In genomic region chr2:239225456-239225855, GRCh38 we compare ENCODE assay signal across 11 cellular contexts.
DNase-seq lines count a peak whose midpoint lies in the region; ATAC-seq and TF ChIP-seq lines count a peak whose summit lies in the region.
"Had no signal": no experiment of that assay in that cellular context is flagged by ENCODE, and none has a peak within 500 bp of the region (broad histone marks: within the 10 kb centered on the region; RNA-seq: fewer than 3 reads in every experiment).

No MANE protein-coding gene starts in this region.

- H3K4me2 ChIP-seq in BLaER1 treated with 17β-estradiol and CSF1 and Interleukin-3, amounts not matched to agents 10 nM and 100 nM: peak overlapping the region; percentile 51 to 95 (median 77)

- no peak overlapping the region for H3K4me3 Mint-ChIP-seq in activated CD8-positive, alpha-beta memory T cell treated with anti-CD3 and anti-CD28 coated beads, Interleukin-2, amount 10 ng/mL, durations not matched to agents 7 days and 5 days

- TF ChIP-seq CTCF in esophagus muscularis mucosa (IDR thresholded peaks at IDR 0.05): no peak

- H3K36me3 ChIP-seq in BLaER1 treated with 17β-estradiol and CSF1 and Interleukin-3, amounts not matched to agents 10 nM and 100 nM: 0 out of 22 replicates have a peak, but pooled peaks cover 0 to under 1% (median 0%) of the 10 kb centered on the region in 11 experiments
- no peaks in the 10 kb centered on the region for H3K36me3 ChIP-seq in esophagus muscularis mucosa

- no peaks in the 10 kb centered on the region for H3K27me3 ChIP-seq in BLaER1 treated with 17β-estradiol and CSF1 and Interleukin-3, amounts not matched to agents 10 nM and 100 nM
- no peaks in the 10 kb centered on the region for H3K27me3 ChIP-seq in esophagus muscularis mucosa

- peaks cover 0 to 6% (median 0%) of the 10 kb centered on the region in 11 experiments; a peak in 2 of 22 replicates for H3K9me3 ChIP-seq in BLaER1 treated with 17β-estradiol and CSF1 and Interleukin-3, amounts not matched to agents 10 nM and 100 nM (replicated peaks in 1 of 11)
- H3K9me3 ChIP-seq in esophagus muscularis mucosa: no peaks in the 10 kb centered on the region

- no peak overlapping the region for H3K27ac Mint-ChIP-seq in activated CD8-positive, alpha-beta memory T cell treated with anti-CD3 and anti-CD28 coated beads, Interleukin-2, amount 10 ng/mL, durations not matched to agents 7 days and 5 days
- H3K27ac Mint-ChIP-seq: progenitor cell of endocrine pancreas had no signal

- 58% methylated on average over 12 of the region's 12 CpGs for WGBS in esophagus muscularis mucosa

- no peak for ATAC-seq in activated CD8-positive, alpha-beta memory T cell treated with anti-CD3 and anti-CD28 coated beads, Interleukin-2, amount 10 ng/mL, durations not matched to agents 7 days and 5 days
- no peak for ATAC-seq in GM18519 (IDR thresholded peaks at IDR 0.05; ENCODE audit: low FRiP score, unreplicated experiment)

- intact Hi-C loops in esophagus muscularis mucosa (cut with DNase I): no loop called here
- intact Hi-C loops in posterior vena cava (cut with DNase I): loop anchor here in 1 of 2 donors (10.0 kb wide), 1 partner anchor 99 kb away; no protein-coding TSS in a partner anchor

- H3K9ac ChIP-seq in BLaER1 treated with 17β-estradiol and CSF1 and Interleukin-3, amounts not matched to agents 10 nM and 100 nM: peak overlapping the region in 10 of 11 experiments; percentile 5 to 66 (median 46); a peak in 14 of 22 replicates

- TF ChIP-seq EP300 in esophagus muscularis mucosa (IDR thresholded peaks at IDR 0.05): no peak

- DNase-seq in NCI-H345 treated with DMSO at 0.1 percent for 48 hours (lab: John Stamatoyannopoulos, UW; ENCODE audit: unreplicated experiment): peak; percentile 77
- no peak for DNase-seq in esophagus muscularis mucosa (ENCODE audit: extremely low spot score)
- peak; percentile 64 for DNase-seq in posterior vena cava (ENCODE audit: low spot score)
- no peak for DNase-seq in activated CD8-positive, alpha-beta memory T cell treated with anti-CD3 and anti-CD28 coated beads, Interleukin-2, amount 10 ng/mL, durations not matched to agents 7 days and 5 days
- no peak for DNase-seq in hepatic stellate cell (ENCODE audit: low spot score)
- DNase-seq in NK-92 (lab: John Stamatoyannopoulos, UW; ENCODE audit: unreplicated experiment): no peak
- DNase-seq: amygdala, DMS79 treated with DMSO at 0.1 percent for 48 hours had no signal

- H3K36me3 Mint-ChIP-seq in activated CD8-positive, alpha-beta memory T cell treated with anti-CD3 and anti-CD28 coated beads, Interleukin-2, amount 10 ng/mL, durations not matched to agents 7 days and 5 days: no peaks in the 10 kb centered on the region

- peaks cover 0 to 100% (median 0%) of the 10 kb centered on the region in 11 experiments; a peak in 9 of 22 replicates for H4K20me1 ChIP-seq in BLaER1 treated with 17β-estradiol and CSF1 and Interleukin-3, amounts not matched to agents 10 nM and 100 nM

- H3K9me3 Mint-ChIP-seq in activated CD8-positive, alpha-beta memory T cell treated with anti-CD3 and anti-CD28 coated beads, Interleukin-2, amount 10 ng/mL, durations not matched to agents 7 days and 5 days (ENCODE audit: low read depth): no peaks in the 10 kb centered on the region

- CTCF ChIA-PET in activated CD8-positive, alpha-beta memory T cell treated with anti-CD3 and anti-CD28 coated beads, Interleukin-2, amount 10 ng/mL, durations not matched to agents 7 days and 5 days (lab: Charles Lee): no interaction called here

- H3K4me3 ChIP-seq in BLaER1 treated with 17β-estradiol and CSF1 and Interleukin-3, amounts not matched to agents 10 nM and 100 nM: peak overlapping the region in 1 of 10 experiments; percentile 16; a peak in 1 of 20 replicates
- H3K4me3 ChIP-seq in esophagus muscularis mucosa: peak overlapping the region in 2 of 4 donors; percentile 6 to 21

- H3K4me1 ChIP-seq in BLaER1 treated with 17β-estradiol and CSF1 and Interleukin-3, amounts not matched to agents 10 nM and 100 nM: peaks cover 93 to 100% (median 99%) of the 10 kb centered on the region in 10 experiments
- peaks cover 78 to 94% (median 86%) of the 10 kb centered on the region in 4 donors for H3K4me1 ChIP-seq in esophagus muscularis mucosa

- H3K27ac ChIP-seq in BLaER1 treated with 17β-estradiol and CSF1 and Interleukin-3, amounts not matched to agents 10 nM and 100 nM: peak overlapping the region in 9 of 11 experiments; percentile 48 to 98 (median 95); a peak in 18 of 22 replicates
- peak overlapping the region; percentile 86 to 94 (median 90) for H3K27ac ChIP-seq in esophagus muscularis mucosa (replicated peaks in 1 of 4)

- H3K4me1 Mint-ChIP-seq in activated CD8-positive, alpha-beta memory T cell treated with anti-CD3 and anti-CD28 coated beads, Interleukin-2, amount 10 ng/mL, durations not matched to agents 7 days and 5 days: peaks cover 39% of the 10 kb centered on the region

- no peak for TF ChIP-seq POLR2A in esophagus muscularis mucosa (IDR thresholded peaks at IDR 0.05; ENCODE audit: low read depth)

- no peaks in the 10 kb centered on the region for H3K27me3 Mint-ChIP-seq in activated CD8-positive, alpha-beta memory T cell treated with anti-CD3 and anti-CD28 coated beads, Interleukin-2, amount 10 ng/mL, durations not matched to agents 7 days and 5 days
- H3K27me3 Mint-ChIP-seq: progenitor cell of endocrine pancreas had no signal

Comparison
In these comparisons a context has a peak if more than half of its experiments do, and no peak if none do; other contexts are left out.
1. DNase-seq: peak in NCI-H345 treated with DMSO at 0.1 percent for 48 hours (single experiment) and posterior vena cava (single experiment); none in esophagus muscularis mucosa (single experiment), activated CD8-positive, alpha-beta memory T cell treated with anti-CD3 and anti-CD28 coated beads, Interleukin-2, amount 10 ng/mL, durations not matched to agents 7 days and 5 days (single experiment), hepatic stellate cell (single experiment) and NK-92 (single experiment).